In the genomic region with DNA sequence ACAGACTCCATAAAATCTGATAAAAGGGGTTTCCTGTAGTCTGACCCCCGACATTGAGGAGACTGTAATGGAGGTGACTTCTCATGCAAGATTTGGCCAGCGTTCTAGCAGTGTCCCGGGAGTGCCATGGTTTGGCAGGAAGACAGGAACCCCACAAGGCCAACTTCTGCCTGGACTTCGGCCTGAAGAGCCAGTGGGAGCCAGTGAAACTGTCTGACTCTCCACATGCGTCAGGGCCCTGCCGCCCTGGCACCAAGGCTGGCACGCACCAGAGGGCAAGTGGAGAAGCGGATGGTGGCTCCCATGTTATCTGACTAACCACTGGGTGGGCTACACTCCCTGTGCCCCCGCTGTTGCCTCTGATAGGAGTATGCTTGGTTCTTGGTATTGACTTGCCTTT, we compare ENCODE assay signal across 16 cellular contexts.
"Had no signal": no experiment of that assay in that cellular context is flagged by ENCODE, and none has a peak within 500 bp of the region (broad histone marks: within the 10 kb centered on the region; RNA-seq: fewer than 3 reads in every experiment).

No MANE protein-coding gene starts in this region.

- H3K36me3 ChIP-seq: breast epithelium had no signal

- H3K4me2 ChIP-seq: SK-N-SH had no signal

- H3K27ac ChIP-seq: breast epithelium, esophagus squamous epithelium, foreskin keratinocyte, lower lobe of right lung, psoas muscle, stomach had no signal

- H3K9me3 ChIP-seq: breast epithelium, esophagus squamous epithelium, lower lobe of right lung, psoas muscle, SK-N-SH, stomach, tibial nerve had no signal

- H3K36me3 Mint-ChIP-seq: WTC11 had no signal

- H3K9me3 Mint-ChIP-seq: activated naive CD4-positive, alpha-beta T cell treated with anti-CD3 and anti-CD28 coated beads, Interleukin-2, amount 50 U/mL, for 24 hours; naive thymus-derived CD8-positive, alpha-beta T cell; WTC11 had no signal

- DNase-seq: activated CD4-positive, alpha-beta T cell treated with anti-CD3 and anti-CD28 coated beads for 48 hours; activated T-cell treated with anti-CD3 and anti-CD28 coated beads, Interleukin-2, amount 50 U/mL, for 1 hour; amniotic stem cell; esophagus squamous epithelium; foreskin keratinocyte; kidney; lower lobe of right lung; naive thymus-derived CD8-positive, alpha-beta T cell; SK-N-SH; stimulated activated CD4-positive, alpha-beta T cell treated with anti-CD3 and anti-CD28 coated beads, Interleukin-15, amount 100 ng/mL, for 24 hours; stomach had no signal

- H3K27me3 Mint-ChIP-seq: activated naive CD4-positive, alpha-beta T cell treated with anti-CD3 and anti-CD28 coated beads, Interleukin-2, amount 50 U/mL, for 24 hours; naive thymus-derived CD8-positive, alpha-beta T cell had no signal

- ATAC-seq: foreskin keratinocyte; lower lobe of right lung; naive thymus-derived CD8-positive, alpha-beta T cell; WTC11 had no signal

- H3K4me1 Mint-ChIP-seq: activated naive CD4-positive, alpha-beta T cell treated with anti-CD3 and anti-CD28 coated beads, Interleukin-2, amount 50 U/mL, for 24 hours; naive thymus-derived CD8-positive, alpha-beta T cell had no signal

- H3K4me3 ChIP-seq: breast epithelium, esophagus squamous epithelium, lower lobe of right lung, psoas muscle, stomach, tibial nerve had no signal

- H3K27ac Mint-ChIP-seq: activated naive CD4-positive, alpha-beta T cell treated with anti-CD3 and anti-CD28 coated beads, Interleukin-2, amount 50 U/mL, for 24 hours; WTC11 had no signal

- H3K4me1 ChIP-seq: breast epithelium, esophagus squamous epithelium, foreskin keratinocyte, lower lobe of right lung, psoas muscle, stomach had no signal

- H3K4me3 Mint-ChIP-seq: activated naive CD4-positive, alpha-beta T cell treated with anti-CD3 and anti-CD28 coated beads, Interleukin-2, amount 50 U/mL, for 24 hours; naive thymus-derived CD8-positive, alpha-beta T cell; WTC11 had no signal

- H3K27me3 ChIP-seq: breast epithelium, esophagus squamous epithelium, foreskin keratinocyte, stomach, tibial nerve had no signal
